10 cellular contexts compared by ENCODE assay signal in the genomic region with DNA sequence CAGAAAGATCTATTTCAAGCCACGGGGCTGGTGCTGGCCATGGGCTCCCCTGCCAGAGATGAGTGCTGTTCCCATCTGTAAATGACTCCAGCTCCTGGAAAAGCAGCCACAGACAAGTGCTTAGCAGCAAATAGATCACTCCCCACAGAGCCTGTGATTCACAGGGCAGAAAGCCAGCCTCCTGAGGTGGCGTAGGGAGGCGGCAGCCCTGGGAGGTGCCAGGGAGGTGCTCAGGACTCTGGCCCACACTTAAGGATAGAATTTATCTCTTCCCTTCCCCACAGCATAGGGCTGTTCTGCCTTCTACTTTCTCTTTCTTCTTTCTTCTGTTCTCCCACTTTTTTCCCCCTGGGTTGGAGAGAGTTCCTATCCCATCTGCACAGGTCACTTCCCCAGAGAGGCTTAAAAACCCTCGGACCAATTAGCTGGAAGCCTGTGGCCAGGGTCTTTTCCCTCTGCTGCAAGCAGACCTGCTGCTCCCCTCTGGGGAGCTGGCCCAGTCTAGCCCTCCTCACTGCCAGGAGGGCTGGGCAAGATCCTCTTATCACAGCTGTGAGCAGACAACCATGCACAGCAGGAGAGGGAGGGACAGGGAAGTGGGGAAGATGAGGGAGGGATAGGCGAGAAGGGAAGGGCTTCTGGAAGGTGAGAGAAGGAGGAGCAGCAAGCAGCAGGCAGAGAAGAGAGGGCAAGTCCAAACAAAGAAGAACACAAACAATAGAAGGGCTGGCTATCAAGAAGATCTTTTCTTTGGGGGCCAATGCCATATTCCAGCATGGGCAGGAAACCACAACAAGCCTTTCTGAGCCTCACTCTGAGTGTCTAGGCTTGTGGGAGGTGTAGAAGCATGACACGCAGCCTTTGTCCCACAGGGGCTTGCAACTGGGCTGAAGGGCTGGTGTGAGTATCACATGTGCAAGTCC. TPM values are rescaled to one million over a fixed set of nuclear protein-coding genes. Genes with fewer than 3 reads are reported as not detected.
DNase-seq lines count a peak whose midpoint lies in the region; ATAC-seq, FAIRE-seq and TF ChIP-seq lines count a peak whose summit lies in the region.
"Had no signal": no experiment of that assay in that cellular context is flagged by ENCODE, and none has a peak within 500 bp of the region (broad histone marks: within the 10 kb centered on the region; RNA-seq: fewer than 3 reads in every experiment).

No MANE protein-coding gene starts in this region.

- DNase-seq in NCI-H128 (lab: John Stamatoyannopoulos, UW; ENCODE audit: unreplicated experiment), result peak; percentile 12
- DNase-seq in astrocyte (ENCODE audit: low read depth), result peak; percentile 9
- peak in 1 of 2 donors; percentile 63 for DNase-seq in left lung
- no peak for DNase-seq in vagina (ENCODE audit: extremely low spot score in 2 of 2)
- DNase-seq in Kasumi-1 (lab: John Stamatoyannopoulos, UW), result no peak
- no peak for DNase-seq in activated CD4-positive, alpha-beta T cell treated with anti-CD3 and anti-CD28 coated beads for 1 hour
- DNase-seq: stimulated activated CD4-positive, alpha-beta T cell treated with anti-CD3 and anti-CD28 coated beads, Interleukin-4, amount 100 ng/mL, for 24 hours had no signal

- no peak overlapping the region for H3K9ac ChIP-seq in astrocyte (ENCODE audit: low read length)

- H3K27me3 ChIP-seq in astrocyte (ENCODE audit: insufficient read depth, low read length) (no peaks in the 10 kb centered on the region), left lung (peaks cover 0 to 10% of the 10 kb centered on the region in 2 donors), vagina (no peaks in the 10 kb centered on the region)

- H3K4me3 Mint-ChIP-seq in astrocyte (ENCODE audit: unreplicated experiment), result no peak overlapping the region

- peak overlapping the region; percentile 72 for H3K27ac Mint-ChIP-seq in astrocyte (ENCODE audit: unreplicated experiment)

- no peak for TF ChIP-seq POLR2A in vagina (IDR thresholded peaks at IDR 0.05)

- H3K4me1 ChIP-seq in astrocyte (ENCODE audit: insufficient read depth, low read length), result no peaks in the 10 kb centered on the region
- peaks cover 0 to 8% of the 10 kb centered on the region in 2 donors for H3K4me1 ChIP-seq in left lung
- peaks cover 17% of the 10 kb centered on the region for H3K4me1 ChIP-seq in vagina

- no peak for FAIRE-seq in astrocyte (lab: Jason Lieb, UNC)

- H3K36me3 ChIP-seq in astrocyte (ENCODE audit: insufficient read depth, low read length) (no peaks in the 10 kb centered on the region), left lung (no peaks in the 10 kb centered on the region), vagina (no peaks in the 10 kb centered on the region)

- no peak overlapping the region for H2AFZ ChIP-seq in astrocyte (ENCODE audit: low read depth, low read length)

- TF ChIP-seq CTCF in astrocyte (IDR thresholded peaks at IDR 0.05; ENCODE audit: insufficient read depth, low read depth, low read length) (no peak), left lung (IDR thresholded peaks at IDR 0.05) (no peak), vagina (IDR thresholded peaks at IDR 0.05) (no peak)

- H4K20me1 ChIP-seq in astrocyte (ENCODE audit: insufficient read depth, low read length), result no peaks in the 10 kb centered on the region

- H3K27ac ChIP-seq in astrocyte (ENCODE audit: low read depth, low read length), result no peak overlapping the region
- no peak overlapping the region for H3K27ac ChIP-seq in left lung
- H3K27ac ChIP-seq in vagina, result peak overlapping the region; percentile 35

- no peak overlapping the region for H3K4me2 ChIP-seq in astrocyte (ENCODE audit: low read length)

- no peaks in the 10 kb centered on the region for H3K9me3 ChIP-seq in astrocyte (ENCODE audit: insufficient read depth, low read depth, low read length)
- H3K9me3 ChIP-seq in left lung, result no peaks in the 10 kb centered on the region
- no peaks in the 10 kb centered on the region for H3K9me3 ChIP-seq in vagina

- H3K9me3 Mint-ChIP-seq in astrocyte (ENCODE audit: unreplicated experiment), result no peaks in the 10 kb centered on the region

- H3K4me3 ChIP-seq in astrocyte (ENCODE audit: insufficient read depth, low read depth, low read length) (no peak overlapping the region), left lung (no peak overlapping the region), vagina (no peak overlapping the region)

- peaks cover 11% of the 10 kb centered on the region for H3K4me1 Mint-ChIP-seq in astrocyte (ENCODE audit: low read depth, unreplicated experiment)

- no peaks in the 10 kb centered on the region for H3K36me3 Mint-ChIP-seq in astrocyte (ENCODE audit: low read depth, unreplicated experiment)

- peak; percentile 92 for ATAC-seq in left lung
- no peak for ATAC-seq in HG02642 (IDR thresholded peaks at IDR 0.05; ENCODE audit: poor library complexity, unreplicated experiment)

- H3K27me3 Mint-ChIP-seq in astrocyte (ENCODE audit: low read depth, unreplicated experiment), result peaks cover 33% of the 10 kb centered on the region

- H3K79me2 ChIP-seq in astrocyte (ENCODE audit: insufficient read depth, low read length), result no peaks in the 10 kb centered on the region

- intact Hi-C loops in left lung (cut with DNase I) (no loop called here), vagina (cut with DNase I) (no loop called here)

RNA-seq across cellular contexts. Expression of gene KCND3, which starts 41.0 kb away (rescaled TPM):
- total RNA-seq in astrocyte, result 0.43 TPM in 2 replicates
- 10 to 100 TPM in 1 of 2 donors, 1 to 10 TPM in 1; 8.2 to 10.2 TPM for total RNA-seq in left lung
- 8.1 TPM for total RNA-seq in vagina
- total RNA-seq: epithelial cell of proximal tubule; T-helper 1 cell treated with Interleukin-12 subunit alpha and Interleukin-12 subunit beta and Interleukin-4 antibody, amounts not matched to agents 30 ng/mL and 1 ng/mL, for 36 hours had no signal

Comparison
In these comparisons a context has a peak if more than half of its experiments do, and no peak if none do; other contexts are left out.
1. DNase-seq: peak in NCI-H128 (single experiment) and astrocyte (single experiment); none in vagina (0 of 2), Kasumi-1 (0 of 2) and activated CD4-positive, alpha-beta T cell treated with anti-CD3 and anti-CD28 coated beads for 1 hour (single experiment).